In the genomic region with DNA sequence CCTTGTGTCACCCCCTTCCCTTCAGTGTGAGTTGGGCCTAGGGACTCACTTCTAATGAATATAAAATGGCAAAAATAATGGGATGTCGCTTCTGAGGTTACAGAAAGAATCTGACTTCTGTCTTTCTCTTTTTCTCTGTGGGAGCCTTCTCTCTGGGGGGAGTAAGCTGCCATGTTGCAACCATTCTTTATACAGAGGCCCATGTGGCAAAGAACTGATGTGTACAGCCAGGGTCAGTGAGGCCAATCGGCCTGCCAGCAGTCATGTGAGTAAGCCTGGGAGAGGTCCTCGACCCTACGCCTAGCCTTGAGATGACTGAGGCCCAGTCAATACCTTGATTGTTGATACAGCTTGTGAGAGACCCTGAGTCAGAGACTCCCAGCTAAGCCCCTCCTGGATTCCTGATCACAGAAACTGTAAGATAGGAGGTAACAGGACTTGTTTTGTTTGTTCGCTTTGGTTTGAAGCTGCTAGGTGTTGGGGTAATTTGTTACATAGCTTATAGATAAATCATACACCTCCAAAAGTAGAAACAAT, we compare ENCODE assay signal across 1 cellular context.
TF ChIP-seq lines count a peak whose summit lies in the region.

No MANE protein-coding gene starts in this region.

TF ChIP-seq in GM23338, 12 proteins besides CTCF, POLR2A, EP300 and RAD21 (continued from another document):
- TF ChIP-seq, protein P1, sequence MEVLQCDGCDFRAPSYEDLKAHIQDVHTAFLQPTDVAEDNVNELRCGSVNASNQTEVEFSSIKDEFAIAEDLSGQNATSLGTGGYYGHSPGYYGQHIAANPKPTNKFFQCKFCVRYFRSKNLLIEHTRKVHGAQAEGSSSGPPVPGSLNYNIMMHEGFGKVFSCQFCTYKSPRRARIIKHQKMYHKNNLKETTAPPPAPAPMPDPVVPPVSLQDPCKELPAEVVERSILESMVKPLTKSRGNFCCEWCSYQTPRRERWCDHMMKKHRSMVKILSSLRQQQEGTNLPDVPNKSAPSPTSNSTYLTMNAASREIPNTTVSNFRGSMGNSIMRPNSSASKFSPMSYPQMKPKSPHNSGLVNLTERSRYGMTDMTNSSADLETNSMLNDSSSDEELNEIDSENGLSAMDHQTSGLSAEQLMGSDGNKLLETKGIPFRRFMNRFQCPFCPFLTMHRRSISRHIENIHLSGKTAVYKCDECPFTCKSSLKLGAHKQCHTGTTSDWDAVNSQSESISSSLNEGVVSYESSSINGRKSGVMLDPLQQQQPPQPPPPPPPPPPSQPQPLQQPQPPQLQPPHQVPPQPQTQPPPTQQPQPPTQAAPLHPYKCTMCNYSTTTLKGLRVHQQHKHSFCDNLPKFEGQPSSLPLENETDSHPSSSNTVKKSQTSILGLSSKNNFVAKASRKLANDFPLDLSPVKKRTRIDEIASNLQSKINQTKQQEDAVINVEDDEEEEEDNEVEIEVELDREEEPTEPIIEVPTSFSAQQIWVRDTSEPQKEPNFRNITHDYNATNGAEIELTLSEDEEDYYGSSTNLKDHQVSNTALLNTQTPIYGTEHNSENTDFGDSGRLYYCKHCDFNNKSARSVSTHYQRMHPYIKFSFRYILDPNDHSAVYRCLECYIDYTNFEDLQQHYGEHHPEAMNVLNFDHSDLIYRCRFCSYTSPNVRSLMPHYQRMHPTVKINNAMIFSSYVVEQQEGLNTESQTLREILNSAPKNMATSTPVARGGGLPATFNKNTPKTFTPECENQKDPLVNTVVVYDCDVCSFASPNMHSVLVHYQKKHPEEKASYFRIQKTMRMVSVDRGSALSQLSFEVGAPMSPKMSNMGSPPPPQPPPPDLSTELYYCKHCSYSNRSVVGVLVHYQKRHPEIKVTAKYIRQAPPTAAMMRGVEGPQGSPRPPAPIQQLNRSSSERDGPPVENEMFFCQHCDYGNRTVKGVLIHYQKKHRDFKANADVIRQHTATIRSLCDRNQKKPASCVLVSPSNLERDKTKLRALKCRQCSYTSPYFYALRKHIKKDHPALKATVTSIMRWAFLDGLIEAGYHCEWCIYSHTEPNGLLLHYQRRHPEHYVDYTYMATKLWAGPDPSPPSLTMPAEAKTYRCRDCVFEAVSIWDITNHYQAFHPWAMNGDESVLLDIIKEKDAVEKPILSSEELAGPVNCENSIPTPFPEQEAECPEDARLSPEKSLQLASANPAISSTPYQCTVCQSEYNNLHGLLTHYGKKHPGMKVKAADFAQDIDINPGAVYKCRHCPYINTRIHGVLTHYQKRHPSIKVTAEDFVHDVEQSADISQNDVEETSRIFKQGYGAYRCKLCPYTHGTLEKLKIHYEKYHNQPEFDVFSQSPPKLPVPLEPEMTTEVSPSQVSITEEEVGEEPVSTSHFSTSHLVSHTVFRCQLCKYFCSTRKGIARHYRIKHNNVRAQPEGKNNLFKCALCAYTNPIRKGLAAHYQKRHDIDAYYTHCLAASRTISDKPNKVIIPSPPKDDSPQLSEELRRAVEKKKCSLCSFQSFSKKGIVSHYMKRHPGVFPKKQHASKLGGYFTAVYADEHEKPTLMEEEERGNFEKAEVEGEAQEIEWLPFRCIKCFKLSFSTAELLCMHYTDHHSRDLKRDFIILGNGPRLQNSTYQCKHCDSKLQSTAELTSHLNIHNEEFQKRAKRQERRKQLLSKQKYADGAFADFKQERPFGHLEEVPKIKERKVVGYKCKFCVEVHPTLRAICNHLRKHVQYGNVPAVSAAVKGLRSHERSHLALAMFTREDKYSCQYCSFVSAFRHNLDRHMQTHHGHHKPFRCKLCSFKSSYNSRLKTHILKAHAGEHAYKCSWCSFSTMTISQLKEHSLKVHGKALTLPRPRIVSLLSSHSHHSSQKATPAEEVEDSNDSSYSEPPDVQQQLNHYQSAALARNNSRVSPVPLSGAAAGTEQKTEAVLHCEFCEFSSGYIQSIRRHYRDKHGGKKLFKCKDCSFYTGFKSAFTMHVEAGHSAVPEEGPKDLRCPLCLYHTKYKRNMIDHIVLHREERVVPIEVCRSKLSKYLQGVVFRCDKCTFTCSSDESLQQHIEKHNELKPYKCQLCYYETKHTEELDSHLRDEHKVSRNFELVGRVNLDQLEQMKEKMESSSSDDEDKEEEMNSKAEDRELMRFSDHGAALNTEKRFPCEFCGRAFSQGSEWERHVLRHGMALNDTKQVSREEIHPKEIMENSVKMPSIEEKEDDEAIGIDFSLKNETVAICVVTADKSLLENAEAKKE (CRISPR knock-in tag; IDR thresholded peaks at IDR 0.05), result no peak
- TF ChIP-seq JUNB (IDR thresholded peaks at IDR 0.05; ENCODE audit: unreplicated experiment) (no peak), STAT1 (IDR thresholded peaks at IDR 0.05; ENCODE audit: unreplicated experiment) (no peak), POLR2AphosphoS5 (IDR thresholded peaks at IDR 0.05; ENCODE audit: low read depth) (no peak)
